In the genomic region with DNA sequence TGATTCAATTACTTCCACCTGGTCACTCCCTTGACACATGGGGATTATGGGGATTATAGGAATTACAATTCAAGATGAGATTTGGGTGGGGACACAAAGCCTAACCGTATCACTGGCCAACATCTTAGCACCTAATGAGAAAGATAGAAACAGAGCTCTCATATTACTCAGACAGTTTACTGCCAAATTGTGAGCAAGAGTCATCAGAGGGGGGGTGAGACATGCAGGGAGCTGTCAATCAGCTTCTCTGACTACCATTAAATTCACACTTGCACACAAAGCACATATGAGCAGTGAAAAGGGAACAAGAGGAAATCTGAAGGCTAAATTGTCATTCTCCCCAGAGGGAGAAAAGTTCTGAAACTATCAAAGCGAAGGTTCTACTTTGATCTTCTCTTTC, we compare ENCODE assay signal across 13 cellular contexts.
DNase-seq lines count a peak whose midpoint lies in the region; TF ChIP-seq lines count a peak whose summit lies in the region.
"Had no signal": no experiment of that assay in that cellular context is flagged by ENCODE, and none has a peak within 500 bp of the region (broad histone marks: within the 10 kb centered on the region; RNA-seq: fewer than 3 reads in every experiment).

No MANE protein-coding gene starts in this region.

- H2AK5ac ChIP-seq in mesendoderm (ENCODE audit: low read length): no peak overlapping the region

- H3K36me3 ChIP-seq in endodermal cell (ENCODE audit: control insufficient read depth, insufficient read depth, low read length) (no peaks in the 10 kb centered on the region), mesendoderm (ENCODE audit: control insufficient read depth, insufficient read depth, low read length) (no peaks in the 10 kb centered on the region), ovary (no peaks in the 10 kb centered on the region), uterus (no peaks in the 10 kb centered on the region)

- H3K79me2 ChIP-seq in mesendoderm (ENCODE audit: control insufficient read depth, insufficient read depth, low read length): no peaks in the 10 kb centered on the region

- WGBS in endodermal cell (ENCODE audit: insufficient coverage in 1 of 2, insufficient read length in 1 of 2), 2 experiments: 58 to 100% methylated on average over 1 to 2 of the region's 2 CpGs
- no CpG with 5 or more reads among the region's 2 CpGs for WGBS in mesendoderm (ENCODE audit: extremely low coverage, insufficient coverage, low lambda C conversion rate)
- 71 to 79% (median 78%) methylated on average over 2 of the region's 2 CpGs for WGBS in ovary, 3 donors

- H3K4me3 ChIP-seq in endodermal cell (ENCODE audit: low read length) (no peak overlapping the region), mesendoderm (ENCODE audit: low read length) (no peak overlapping the region), ovary (no peak overlapping the region), uterus (no peak overlapping the region)

- no peak overlapping the region for H3K56ac ChIP-seq in mesendoderm (ENCODE audit: low read length)

- intact Hi-C loops in ovary (cut with DNase I): no loop called here
- intact Hi-C loops in uterus (cut with DNase I; ENCODE audit: low total_unique reads): no loop called here

- TF ChIP-seq EP300 in ovary (IDR thresholded peaks at IDR 0.05): no peak

- H4K8ac ChIP-seq in mesendoderm (ENCODE audit: low read depth, low read length): no peak overlapping the region

- no peak overlapping the region for H3K18ac ChIP-seq in mesendoderm (ENCODE audit: low read length)

- TF ChIP-seq CTCF in endodermal cell (conservative IDR thresholded peaks at IDR 0.05): no peak
- TF ChIP-seq CTCF in ovary (IDR thresholded peaks at IDR 0.05): no peak
- no peak for TF ChIP-seq CTCF in uterus (IDR thresholded peaks at IDR 0.05)

- H3K4me1 ChIP-seq in endodermal cell (ENCODE audit: control insufficient read depth, insufficient read depth, low read length) (peaks cover 8% of the 10 kb centered on the region), mesendoderm (ENCODE audit: control insufficient read depth, low read depth, low read length) (no peaks in the 10 kb centered on the region), ovary (ENCODE audit: insufficient read depth) (no peaks in the 10 kb centered on the region), uterus (no peaks in the 10 kb centered on the region)

- H3K27me3 ChIP-seq in endodermal cell (ENCODE audit: control insufficient read depth, insufficient read depth, low read length, poor library complexity, severe bottlenecking) (peaks cover 30% of the 10 kb centered on the region), mesendoderm (ENCODE audit: insufficient read depth, low read length, poor library complexity) (no peaks in the 10 kb centered on the region), ovary (no peaks in the 10 kb centered on the region), uterus (no peaks in the 10 kb centered on the region)

- no peaks in the 10 kb centered on the region for H3K79me1 ChIP-seq in mesendoderm (ENCODE audit: low read length)

- H2BK120ac ChIP-seq in mesendoderm (ENCODE audit: low read depth, low read length): no peak overlapping the region

- peaks cover 32% of the 10 kb centered on the region for H3K27me3 Mint-ChIP-seq in endodermal cell (ENCODE audit: insufficient read depth)
- H3K27me3 Mint-ChIP-seq: CD4-positive, alpha-beta T cell had no signal

- peaks cover 38% of the 10 kb centered on the region for H3K4me1 Mint-ChIP-seq in endodermal cell
- H3K4me1 Mint-ChIP-seq: B cell had no signal

- no peak overlapping the region for H2BK5ac ChIP-seq in mesendoderm (ENCODE audit: low read length)

- H3K27ac Mint-ChIP-seq in endodermal cell: peak overlapping the region; percentile 3
- H3K27ac Mint-ChIP-seq: B cell; CD4-positive, alpha-beta T cell had no signal

- H3K9me3 ChIP-seq in endodermal cell (ENCODE audit: control insufficient read depth, low read length) (no peaks in the 10 kb centered on the region), ovary (no peaks in the 10 kb centered on the region), uterus (no peaks in the 10 kb centered on the region)

- H3K4me3 Mint-ChIP-seq in endodermal cell: no peak overlapping the region
- H3K4me3 Mint-ChIP-seq: B cell; CD4-positive, alpha-beta T cell had no signal

- H3K9ac ChIP-seq in endodermal cell (ENCODE audit: extremely low read depth, low read length, poor library complexity, severe bottlenecking): no peak overlapping the region
- H3K9ac ChIP-seq in mesendoderm (ENCODE audit: low read length): no peak overlapping the region

- no peak overlapping the region for H4K5ac ChIP-seq in mesendoderm (ENCODE audit: low read length)

- H3K27ac ChIP-seq in endodermal cell (ENCODE audit: low read depth, low read length): no peak overlapping the region
- no peak overlapping the region for H3K27ac ChIP-seq in mesendoderm (ENCODE audit: low read depth, low read length)
- H3K27ac ChIP-seq in ovary: no peak overlapping the region
- H3K27ac ChIP-seq in uterus: no peak overlapping the region

- H3K4me2 ChIP-seq in mesendoderm (ENCODE audit: low read length): no peak overlapping the region

- TF ChIP-seq POLR2A in ovary (IDR thresholded peaks at IDR 0.05) (no peak), uterus (IDR thresholded peaks at IDR 0.05) (no peak)

- no peak overlapping the region for H2BK15ac ChIP-seq in mesendoderm (replicated peaks; ENCODE audit: low read depth)

- H3K4ac ChIP-seq in mesendoderm (ENCODE audit: low read depth, low read length): no peak overlapping the region

- DNase-seq in HPDE6-E6E7 (ENCODE audit: extremely low spot score): peak; percentile 25
- peak; percentile 23 for DNase-seq in RKO (ENCODE audit: low spot score)
- DNase-seq in endodermal cell: no peak
- peak; percentile 52 for DNase-seq in mesendoderm
- no peak for DNase-seq in ovary
- no peak for DNase-seq in uterus
- no peak for DNase-seq in NCI-H748 (lab: John Stamatoyannopoulos, UW; ENCODE audit: unreplicated experiment)
- no peak for DNase-seq in GF-D8 (lab: John Stamatoyannopoulos, UW)
- DNase-seq: C1 segment of cervical spinal cord; CD4-positive, alpha-beta T cell; DMS79; HCEC 1CT had no signal

- no peak overlapping the region for H3K23ac ChIP-seq in mesendoderm (ENCODE audit: low read length)

- no peaks in the 10 kb centered on the region for H3K36me3 Mint-ChIP-seq in endodermal cell (ENCODE audit: low read depth)

- peaks cover 5% of the 10 kb centered on the region for H3K9me3 Mint-ChIP-seq in endodermal cell
- H3K9me3 Mint-ChIP-seq: CD4-positive, alpha-beta T cell had no signal

Comparison
In these comparisons a context has a peak if more than half of its experiments do, and no peak if none do; other contexts are left out.
1. DNase-seq: peak in HPDE6-E6E7 (single experiment), RKO (single experiment) and mesendoderm (single experiment); none in endodermal cell (single experiment), ovary (0 of 5), uterus (0 of 2), NCI-H748 (single experiment) and GF-D8 (single experiment).